23 cellular contexts compared by ENCODE assay signal in genomic region chr1:6666696-6667095, GRCh38.
"Had no signal": no experiment of that assay in that cellular context is flagged by ENCODE, and none has a peak within 500 bp of the region (broad histone marks: within the 10 kb centered on the region; RNA-seq: fewer than 3 reads in every experiment).

No MANE protein-coding gene starts in this region.

- ATAC-seq: pancreas; sciatic nerve; stimulated activated naive B cell treated with anti-CD40 and anti-IgM and Interleukin-4, amounts not matched to agents 10 μg/mL and 1 μg/mL and 100 μg/mL, for 72 hours; stimulated activated naive CD8-positive, alpha-beta T cell treated with anti-CD3 and anti-CD28 coated beads, Interleukin-15, amount 100 ng/mL, for 72 hours; upper lobe of right lung had no signal

- H3K4me1 ChIP-seq: gastrocnemius medialis, pancreas, prostate gland, testis, tibial nerve, upper lobe of right lung, vagina had no signal

- FAIRE-seq: keratinocyte, pancreas had no signal

- H3K4me3 ChIP-seq: dorsolateral prefrontal cortex, esophagus muscularis mucosa, gastrocnemius medialis, pancreas, prostate gland, spleen, testis, tibial nerve, upper lobe of right lung, vagina had no signal

- H3K9me3 ChIP-seq: esophagus muscularis mucosa, gastrocnemius medialis, pancreas, prostate gland, spleen, testis, tibial nerve, upper lobe of right lung, vagina had no signal

- H3K27ac ChIP-seq: esophagus muscularis mucosa, gastrocnemius medialis, pancreas, prostate gland, testis, tibial nerve, upper lobe of right lung, vagina had no signal

- H3K27me3 ChIP-seq: dorsolateral prefrontal cortex, esophagus muscularis mucosa, gastrocnemius medialis, pancreas, spleen, testis, tibial nerve, upper lobe of right lung, vagina had no signal

- H3K4me3 Mint-ChIP-seq: immature natural killer cell; naive B cell; nephron; stimulated activated naive B cell treated with anti-CD40 and anti-IgM and Interleukin-4, amounts not matched to agents 10 μg/mL and 1 μg/mL and 100 μg/mL, for 72 hours; stimulated activated naive CD8-positive, alpha-beta T cell treated with anti-CD3 and anti-CD28 coated beads, Interleukin-15, amount 100 ng/mL, for 72 hours had no signal

- H3K9me3 Mint-ChIP-seq: immature natural killer cell; naive B cell; nephron; stimulated activated naive B cell treated with anti-CD40 and anti-IgM and Interleukin-4, amounts not matched to agents 10 μg/mL and 1 μg/mL and 100 μg/mL, for 72 hours; stimulated activated naive CD8-positive, alpha-beta T cell treated with anti-CD3 and anti-CD28 coated beads, Interleukin-15, amount 100 ng/mL, for 72 hours had no signal

- H3K4me1 Mint-ChIP-seq: stimulated activated naive B cell treated with anti-CD40 and anti-IgM and Interleukin-4, amounts not matched to agents 10 μg/mL and 1 μg/mL and 100 μg/mL, for 72 hours; stimulated activated naive CD8-positive, alpha-beta T cell treated with anti-CD3 and anti-CD28 coated beads, Interleukin-15, amount 100 ng/mL, for 72 hours had no signal

- H3K36me3 ChIP-seq: prostate gland had no signal

- H3K27me3 Mint-ChIP-seq: naive B cell; stimulated activated naive B cell treated with anti-CD40 and anti-IgM and Interleukin-4, amounts not matched to agents 10 μg/mL and 1 μg/mL and 100 μg/mL, for 72 hours; stimulated activated naive CD8-positive, alpha-beta T cell treated with anti-CD3 and anti-CD28 coated beads, Interleukin-15, amount 100 ng/mL, for 72 hours had no signal

- H3K27ac Mint-ChIP-seq: immature natural killer cell; naive B cell; nephron; stimulated activated naive B cell treated with anti-CD40 and anti-IgM and Interleukin-4, amounts not matched to agents 10 μg/mL and 1 μg/mL and 100 μg/mL, for 72 hours had no signal

- DNase-seq: cortex of kidney; dorsolateral prefrontal cortex; effector CD8-positive, alpha-beta T cell; gastrocnemius medialis; immature natural killer cell; naive B cell; occipital lobe; pancreas; spleen; stimulated activated CD4-positive, alpha-beta T cell treated with anti-CD3 and anti-CD28 coated beads, Interleukin-15, amount 100 ng/mL, for 24 hours; stimulated activated CD4-positive, alpha-beta T cell treated with anti-CD3 and anti-CD28 coated beads, Interleukin-1b, Interleukin-23, amount 100 ng/mL, for 48 hours; stimulated activated CD4-positive, alpha-beta T cell treated with anti-CD3 and anti-CD28 coated beads, Interleukin-4, amount 100 ng/mL, for 24 hours; stimulated activated naive B cell treated with anti-CD40 and anti-IgM and Interleukin-4, amounts not matched to agents 10 μg/mL and 1 μg/mL and 100 μg/mL, for 72 hours; stimulated activated naive CD8-positive, alpha-beta T cell treated with anti-CD3 and anti-CD28 coated beads, Interleukin-15, amount 100 ng/mL, for 72 hours; upper lobe of right lung had no signal
